In the genomic region with DNA sequence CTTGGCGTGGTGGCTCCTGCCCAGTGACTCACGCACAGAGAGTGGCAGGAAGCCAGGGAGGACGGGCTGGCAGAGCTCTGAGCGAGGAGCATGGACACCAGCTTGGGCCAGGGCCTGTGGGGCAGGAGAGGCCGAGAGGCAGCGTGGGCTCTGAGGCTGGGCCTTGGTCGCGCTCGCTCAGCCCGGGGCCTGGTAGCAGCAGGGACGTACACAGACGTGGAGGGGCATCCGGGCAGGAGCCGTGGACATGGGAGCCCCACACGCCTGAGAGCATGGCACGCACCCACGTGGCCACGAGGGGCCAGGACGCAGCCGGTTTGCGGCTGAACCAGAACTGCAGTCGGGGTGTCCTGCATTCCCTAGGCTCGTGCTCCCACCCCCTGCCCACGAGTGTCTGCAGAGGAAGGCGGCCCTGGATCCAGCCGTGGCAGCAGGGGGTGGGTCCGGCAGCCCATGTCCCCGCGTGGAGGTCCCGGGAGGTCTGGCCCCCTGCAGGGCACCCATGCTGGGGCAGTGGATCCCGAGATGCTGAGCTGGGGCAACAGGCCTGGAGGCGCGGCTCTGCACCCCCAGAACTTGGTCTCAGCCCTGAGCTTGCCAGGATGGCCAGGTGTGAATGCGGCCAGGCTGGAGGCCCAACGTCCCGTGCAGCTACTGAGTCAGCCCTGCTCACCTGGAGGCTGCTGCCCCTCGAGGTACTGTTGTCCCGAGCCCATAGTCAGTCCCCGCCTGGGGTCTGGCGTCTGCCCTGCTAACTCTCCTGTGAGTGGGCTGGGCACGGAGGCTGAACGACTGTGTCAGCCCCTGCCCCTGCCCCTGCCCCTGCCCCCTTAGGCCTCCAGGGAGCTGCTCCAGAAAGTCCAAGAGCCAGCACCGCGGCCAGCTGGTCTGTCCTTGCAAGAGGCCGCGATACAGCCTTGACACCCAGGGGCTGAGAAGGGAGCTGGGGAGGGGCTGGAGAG, we compare ENCODE assay signal across 12 cellular contexts.
DNase-seq lines count a peak whose midpoint lies in the region; ATAC-seq, FAIRE-seq and TF ChIP-seq lines count a peak whose summit lies in the region.
"Had no signal": no experiment of that assay in that cellular context is flagged by ENCODE, and none has a peak within 500 bp of the region (broad histone marks: within the 10 kb centered on the region; RNA-seq: fewer than 3 reads in every experiment).

No MANE protein-coding gene starts in this region.

- 0 out of 2 replicates have a peak, but pooled peaks have one; percentile 14 for TF ChIP-seq POLR2A in H54 (IDR thresholded peaks at IDR 0.05; ENCODE audit: low read depth, low read length)
- no peak for TF ChIP-seq POLR2A in stomach (IDR thresholded peaks at IDR 0.05)

- H3K36me3 Mint-ChIP-seq in WTC11 (no peaks in the 10 kb centered on the region), endodermal cell (ENCODE audit: low read depth) (no peaks in the 10 kb centered on the region)
- H3K36me3 Mint-ChIP-seq: activated CD4-positive, alpha-beta memory T cell treated with anti-CD3 and anti-CD28 coated beads for 36 hours had no signal

- no peak for TF ChIP-seq EP300 in stomach (IDR thresholded peaks at IDR 0.05)

- H3K27ac ChIP-seq in stomach (peak overlapping the region in 3 of 5 donors; percentile 15 to 70 (median 62)), endodermal cell (ENCODE audit: low read depth, low read length) (no peak overlapping the region)

- no peak for FAIRE-seq in H54 (lab: Jason Lieb, UNC)

- POLR2A ChIA-PET in WTC11 (lab: Charles Lee), result no interaction called here

- no peak for TF ChIP-seq CTCF in WTC11 (IDR thresholded peaks at IDR 0.05)
- TF ChIP-seq CTCF in stomach (IDR thresholded peaks at IDR 0.05), result no peak
- no peak for TF ChIP-seq CTCF in endodermal cell (conservative IDR thresholded peaks at IDR 0.05)

- H3K27me3 Mint-ChIP-seq in WTC11 (ENCODE audit: low read depth) (no peaks in the 10 kb centered on the region), endodermal cell (ENCODE audit: insufficient read depth) (no peaks in the 10 kb centered on the region)

- H3K9me3 ChIP-seq in stomach (no peaks in the 10 kb centered on the region), endodermal cell (ENCODE audit: control insufficient read depth, low read length) (no peaks in the 10 kb centered on the region)

- H3K9ac ChIP-seq in endodermal cell (ENCODE audit: extremely low read depth, low read length, poor library complexity, severe bottlenecking), result no peak overlapping the region

- H3K4me1 ChIP-seq in stomach (peaks cover 0 to 47% (median 13%) of the 10 kb centered on the region in 4 donors), endodermal cell (ENCODE audit: control insufficient read depth, insufficient read depth, low read length) (peaks cover 13% of the 10 kb centered on the region)

- no peak for ATAC-seq in WTC11
- ATAC-seq in left cardiac atrium, result peak; percentile 82 to 88
- ATAC-seq in GM19351 (IDR thresholded peaks at IDR 0.05; ENCODE audit: unreplicated experiment), result no peak
- ATAC-seq in GM18867 (IDR thresholded peaks at IDR 0.05; ENCODE audit: unreplicated experiment), result no peak

- peak; percentile 96 for DNase-seq in H54 (ENCODE audit: insufficient read length, low spot score)
- no peak for DNase-seq in WTC11 (ENCODE audit: low spot score)
- DNase-seq in left cardiac atrium, result peak; percentile 79
- peak; percentile 49 for DNase-seq in stomach
- no peak for DNase-seq in activated gamma-delta T cell treated with Interleukin-2 at 50 U/mL for 16 hours
- DNase-seq in endodermal cell, result no peak
- DNase-seq: activated CD4-positive, alpha-beta memory T cell treated with anti-CD3 and anti-CD28 coated beads for 36 hours; naive B cell; NK-92 treated with Interleukin-12 subunit alpha and Interleukin-12 subunit beta, amount 100 ng/mL, for 24 hours had no signal

- H3K4me1 Mint-ChIP-seq in WTC11, result 0 out of 2 replicates have a peak, but pooled peaks cover 2% of the 10 kb centered on the region
- peaks cover 10% of the 10 kb centered on the region for H3K4me1 Mint-ChIP-seq in endodermal cell

- intact Hi-C loops in left cardiac atrium (cut with DNase I), result no loop called here
- intact Hi-C loops in stomach (cut with DNase I; ENCODE audit: low total_unique reads), result no loop called here

- H3K27ac Mint-ChIP-seq in WTC11 (no peak overlapping the region), endodermal cell (no peak overlapping the region)
- H3K27ac Mint-ChIP-seq: activated CD4-positive, alpha-beta memory T cell treated with anti-CD3 and anti-CD28 coated beads for 36 hours; dendritic cell treated with granulocyte-macrophage colony-stimulating factor and Interleukin-4, amounts not matched to agents 40 ng/mL and 50 ng/mL, for 4 days had no signal

- WGBS in stomach, 5 donors, result 74 to 81% (median 77%) methylated on average over 31 to 46 of the region's 46 CpGs
- WGBS in endodermal cell (ENCODE audit: insufficient coverage in 1 of 2, insufficient read length in 1 of 2), 2 experiments, result 91% methylated on average over 23 to 46 of the region's 46 CpGs

- H3K4me3 ChIP-seq in stomach, result peak overlapping the region in 1 of 4 donors; percentile 14
- no peak overlapping the region for H3K4me3 ChIP-seq in endodermal cell (ENCODE audit: low read length)

- CTCF ChIA-PET in WTC11 (lab: Charles Lee), result interaction anchor here (0.6 to 2.3 kb wide), 5 partner anchors 11 to 136 kb away, joined by 3 to 9 read pairs (median 5); no protein-coding TSS in a partner anchor

- peaks cover 5% of the 10 kb centered on the region for H3K9me3 Mint-ChIP-seq in WTC11
- no peaks in the 10 kb centered on the region for H3K9me3 Mint-ChIP-seq in endodermal cell
- H3K9me3 Mint-ChIP-seq: dendritic cell treated with granulocyte-macrophage colony-stimulating factor and Interleukin-4, amounts not matched to agents 40 ng/mL and 50 ng/mL, for 4 days had no signal

- H3K4me3 Mint-ChIP-seq in WTC11, result no peak overlapping the region
- no peak overlapping the region for H3K4me3 Mint-ChIP-seq in endodermal cell
- H3K4me3 Mint-ChIP-seq: activated CD4-positive, alpha-beta memory T cell treated with anti-CD3 and anti-CD28 coated beads for 36 hours; dendritic cell treated with granulocyte-macrophage colony-stimulating factor and Interleukin-4, amounts not matched to agents 40 ng/mL and 50 ng/mL, for 4 days had no signal

- H3K36me3 ChIP-seq in stomach (no peaks in the 10 kb centered on the region), endodermal cell (ENCODE audit: control insufficient read depth, insufficient read depth, low read length) (no peaks in the 10 kb centered on the region)

- H3K27me3 ChIP-seq in stomach (peaks cover 0 to 29% (median 2%) of the 10 kb centered on the region in 3 donors), endodermal cell (ENCODE audit: control insufficient read depth, insufficient read depth, low read length, poor library complexity, severe bottlenecking) (no peaks in the 10 kb centered on the region)

TF ChIP-seq in WTC11, 78 proteins besides CTCF, POLR2A, EP300 and RAD21:
- TF ChIP-seq ZNF423 (CRISPR knock-in tag; IDR thresholded peaks at IDR 0.05), result peak; percentile 29; the same call in 1 of the 2 replicates
- TF ChIP-seq, protein P1, sequence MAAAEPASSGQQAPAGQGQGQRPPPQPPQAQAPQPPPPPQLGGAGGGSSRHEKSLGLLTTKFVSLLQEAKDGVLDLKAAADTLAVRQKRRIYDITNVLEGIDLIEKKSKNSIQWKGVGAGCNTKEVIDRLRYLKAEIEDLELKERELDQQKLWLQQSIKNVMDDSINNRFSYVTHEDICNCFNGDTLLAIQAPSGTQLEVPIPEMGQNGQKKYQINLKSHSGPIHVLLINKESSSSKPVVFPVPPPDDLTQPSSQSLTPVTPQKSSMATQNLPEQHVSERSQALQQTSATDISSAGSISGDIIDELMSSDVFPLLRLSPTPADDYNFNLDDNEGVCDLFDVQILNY (CRISPR knock-in tag; IDR thresholded peaks at IDR 0.05), result no peak
TF ChIP-seq in WTC11: peak in this region for 1.

Comparison
In these comparisons a context has a peak if more than half of its experiments do, and no peak if none do; other contexts are left out.
1. DNase-seq: peak in H54 (single experiment), left cardiac atrium (single experiment) and stomach (single experiment); none in WTC11 (single experiment), activated gamma-delta T cell treated with Interleukin-2 at 50 U/mL for 16 hours (single experiment) and endodermal cell (single experiment).
2. ATAC-seq: peak in left cardiac atrium (2 of 2); none in WTC11 (single experiment), GM19351 (single experiment) and GM18867 (single experiment).